Comparison of ENCODE assay signal across 9 cellular contexts in genomic region chr2:46954951-46955571, GRCh38. TPM values are rescaled to one million over a fixed set of nuclear protein-coding genes. Genes with fewer than 3 reads are reported as not detected.
DNase-seq lines count a peak whose midpoint lies in the region; ATAC-seq, FAIRE-seq and TF ChIP-seq lines count a peak whose summit lies in the region.
"Had no signal": no experiment of that assay in that cellular context is flagged by ENCODE, and none has a peak within 500 bp of the region (broad histone marks: within the 10 kb centered on the region; RNA-seq: fewer than 3 reads in every experiment).

No MANE protein-coding gene starts in this region.

- ATAC-seq in lower lobe of right lung (peak; percentile 80 to 81), upper lobe of right lung (peak; percentile 83), GM19467 (IDR thresholded peaks at IDR 0.05; ENCODE audit: unreplicated experiment) (no peak)

- H3K27ac ChIP-seq in lower lobe of right lung (peak overlapping the region; percentile 69), upper lobe of right lung (peak overlapping the region; percentile 58)

- H3K27ac Mint-ChIP-seq in activated CD4-positive, alpha-beta T cell treated with anti-CD3 and anti-CD28 coated beads, Interleukin-2, amount 10 ng/mL, durations not matched to agents 24 days and 14 days, result peak overlapping the region; percentile 74

- TF ChIP-seq CTCF in bronchial epithelial cell (IDR thresholded peaks at IDR 0.05; ENCODE audit: insufficient read depth, low read length, severe bottlenecking) (no peak), lower lobe of right lung (IDR thresholded peaks at IDR 0.05) (no peak), upper lobe of right lung (IDR thresholded peaks at IDR 0.05) (no peak)

- no peaks in the 10 kb centered on the region for H3K27me3 ChIP-seq in bronchial epithelial cell (ENCODE audit: control insufficient read depth, insufficient read depth, low read length)
- no peaks in the 10 kb centered on the region for H3K27me3 ChIP-seq in lower lobe of right lung (ENCODE audit: low read depth)
- no peaks in the 10 kb centered on the region for H3K27me3 ChIP-seq in upper lobe of right lung

- H3K4me1 Mint-ChIP-seq in activated CD4-positive, alpha-beta T cell treated with anti-CD3 and anti-CD28 coated beads, Interleukin-2, amount 10 ng/mL, durations not matched to agents 24 days and 14 days, result peaks cover 16% of the 10 kb centered on the region

- H3K4me3 Mint-ChIP-seq in activated CD4-positive, alpha-beta T cell treated with anti-CD3 and anti-CD28 coated beads, Interleukin-2, amount 10 ng/mL, durations not matched to agents 24 days and 14 days, result no peak overlapping the region

- H3K36me3 Mint-ChIP-seq in activated CD4-positive, alpha-beta T cell treated with anti-CD3 and anti-CD28 coated beads, Interleukin-2, amount 10 ng/mL, durations not matched to agents 24 days and 14 days (ENCODE audit: low read depth), result peaks cover 72% of the 10 kb centered on the region

- no peaks in the 10 kb centered on the region for H3K9me3 Mint-ChIP-seq in activated CD4-positive, alpha-beta T cell treated with anti-CD3 and anti-CD28 coated beads, Interleukin-2, amount 10 ng/mL, durations not matched to agents 24 days and 14 days

- H3K27me3 Mint-ChIP-seq in activated CD4-positive, alpha-beta T cell treated with anti-CD3 and anti-CD28 coated beads, Interleukin-2, amount 10 ng/mL, durations not matched to agents 24 days and 14 days, result no peaks in the 10 kb centered on the region

- DNase-seq in activated CD4-positive, alpha-beta T cell treated with anti-CD3 and anti-CD28 coated beads, Interleukin-2, amount 10 ng/mL, durations not matched to agents 24 days and 14 days, result no peak
- DNase-seq in activated CD4-positive, alpha-beta T cell treated with anti-CD3 and anti-CD28 coated beads for 1 hour, result no peak
- DNase-seq in bronchial epithelial cell (ENCODE audit: low read depth) (peak; percentile 56), lower lobe of right lung (no peak), upper lobe of right lung (no peak), NCI-H1694 (lab: John Stamatoyannopoulos, UW) (no peak)
- no peak for DNase-seq in activated naive CD4-positive, alpha-beta T cell (lab: John Stamatoyannopoulos, UW)

- intact Hi-C loops in activated CD4-positive, alpha-beta T cell treated with anti-CD3 and anti-CD28 coated beads, Interleukin-2, amount 10 ng/mL, durations not matched to agents 24 days and 14 days (cut with micrococcal nuclease), result no loop called here
- intact Hi-C loops in lower lobe of right lung (cut with DNase I), result no loop called here
- intact Hi-C loops in upper lobe of right lung (cut with DNase I), result no loop called here

- H3K4me1 ChIP-seq in lower lobe of right lung (peaks cover 18% of the 10 kb centered on the region), upper lobe of right lung (peaks cover 9% of the 10 kb centered on the region)

- H3K4me3 ChIP-seq in bronchial epithelial cell (ENCODE audit: low read depth, low read length), result no peak overlapping the region
- H3K4me3 ChIP-seq in lower lobe of right lung, result no peak overlapping the region
- no peak overlapping the region for H3K4me3 ChIP-seq in upper lobe of right lung

- no peak for FAIRE-seq in bronchial epithelial cell (lab: Jason Lieb, UNC)
- FAIRE-seq: islet of Langerhans had no signal

- H3K36me3 ChIP-seq in bronchial epithelial cell (ENCODE audit: control insufficient read depth, insufficient read depth, low read length), result peaks cover 25% of the 10 kb centered on the region
- peaks cover 87% of the 10 kb centered on the region for H3K36me3 ChIP-seq in lower lobe of right lung
- peaks cover 75% of the 10 kb centered on the region for H3K36me3 ChIP-seq in upper lobe of right lung

- H3K9me3 ChIP-seq in lower lobe of right lung (no peaks in the 10 kb centered on the region), upper lobe of right lung (no peaks in the 10 kb centered on the region)

RNA-seq across cellular contexts. Expression of gene TTC7A, which starts 14.0 kb away (rescaled TPM):
- total RNA-seq in activated CD4-positive, alpha-beta T cell treated with anti-CD3 and anti-CD28 coated beads, Interleukin-2, amount 10 ng/mL, durations not matched to agents 24 days and 14 days, result 68.7 and 74.6 TPM in 2 replicates
- 12.3 and 16.1 TPM in 2 replicates for total RNA-seq in bronchial epithelial cell
- total RNA-seq in lower lobe of right lung, result 60.9 TPM
- total RNA-seq in upper lobe of right lung, result 45.5 TPM

RNA-seq across cellular contexts. Expression of gene MCFD2, which starts 39.5 kb away (rescaled TPM):
- 46.7 and 47.2 TPM in 2 replicates for total RNA-seq in activated CD4-positive, alpha-beta T cell treated with anti-CD3 and anti-CD28 coated beads, Interleukin-2, amount 10 ng/mL, durations not matched to agents 24 days and 14 days
- total RNA-seq in bronchial epithelial cell (71.9 and 105 TPM in 2 replicates), lower lobe of right lung (82.3 TPM), upper lobe of right lung (104 TPM)
